16 cellular contexts compared by ENCODE assay signal in the genomic region with DNA sequence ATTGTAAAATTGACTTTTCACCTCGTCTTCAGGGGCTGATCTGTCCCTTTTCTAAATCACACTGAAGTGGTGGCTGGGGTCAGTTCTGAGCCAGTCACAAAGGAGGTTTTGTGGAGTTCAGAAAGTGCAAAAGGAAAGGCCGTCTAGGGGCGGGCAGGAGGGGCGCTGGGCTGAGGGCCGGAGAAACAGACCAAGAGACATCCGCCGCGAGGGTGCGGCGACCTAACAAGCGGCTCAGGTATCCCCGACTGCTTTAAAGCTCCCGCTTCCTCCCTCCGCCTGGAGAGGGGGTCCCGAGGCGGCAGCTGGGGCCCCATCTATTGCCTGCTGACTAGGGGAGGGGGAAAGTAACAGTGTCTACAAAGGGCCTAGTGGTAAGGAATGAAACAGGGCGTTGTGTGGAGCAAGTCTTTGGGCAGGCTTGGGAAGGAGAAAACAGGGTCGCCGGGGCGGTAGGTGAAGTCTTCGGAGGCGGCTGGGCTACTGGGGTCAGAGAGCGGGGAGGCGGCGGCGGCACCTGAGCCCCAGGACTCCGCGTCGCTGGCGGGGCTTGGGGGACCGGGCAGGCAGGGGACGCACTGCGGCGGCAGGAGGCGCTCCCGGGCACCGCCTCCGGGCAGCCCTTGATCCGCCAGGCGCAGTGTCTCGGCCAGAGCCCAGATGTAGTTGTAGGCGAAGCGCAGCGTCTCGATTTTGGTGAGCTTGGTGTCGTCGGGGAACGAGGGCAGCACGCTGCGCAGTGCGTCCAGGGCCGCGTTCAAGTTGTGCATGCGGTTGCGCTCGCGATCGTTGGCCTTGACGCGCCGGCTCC. TPM values are rescaled to one million over a fixed set of nuclear protein-coding genes. Genes with fewer than 3 reads are reported as not detected.
DNase-seq lines count a peak whose midpoint lies in the region; ATAC-seq lines count a peak whose summit lies in the region.
"Had no signal": no experiment of that assay in that cellular context is flagged by ENCODE, and none has a peak within 500 bp of the region (broad histone marks: within the 10 kb centered on the region; RNA-seq: fewer than 3 reads in every experiment).

No MANE protein-coding gene starts in this region.

- no peak overlapping the region for H3K27ac Mint-ChIP-seq in activated naive CD8-positive, alpha-beta T cell treated with anti-CD3 and anti-CD28 coated beads, Interleukin-2, amount 50 U/mL, for 24 hours
- no peak overlapping the region for H3K27ac Mint-ChIP-seq in stimulated activated effector memory CD8-positive, alpha-beta T cell treated with anti-CD3 and anti-CD28 coated beads, Interleukin-12 subunit alpha, Interleukin-12 subunit beta, amount 100 ng/mL, for 72 hours
- H3K27ac Mint-ChIP-seq: naive thymus-derived CD8-positive, alpha-beta T cell had no signal

- H3K27me3 Mint-ChIP-seq in activated naive CD8-positive, alpha-beta T cell treated with anti-CD3 and anti-CD28 coated beads, Interleukin-2, amount 50 U/mL, for 24 hours: peaks cover 77% of the 10 kb centered on the region

- no peaks in the 10 kb centered on the region for H3K36me3 Mint-ChIP-seq in activated naive CD8-positive, alpha-beta T cell treated with anti-CD3 and anti-CD28 coated beads, Interleukin-2, amount 50 U/mL, for 24 hours (ENCODE audit: low read depth)
- no peaks in the 10 kb centered on the region for H3K36me3 Mint-ChIP-seq in stimulated activated effector memory CD8-positive, alpha-beta T cell treated with anti-CD3 and anti-CD28 coated beads, Interleukin-12 subunit alpha, Interleukin-12 subunit beta, amount 100 ng/mL, for 72 hours
- H3K36me3 Mint-ChIP-seq: naive thymus-derived CD8-positive, alpha-beta T cell had no signal

- no peak overlapping the region for H3K4me3 Mint-ChIP-seq in activated naive CD8-positive, alpha-beta T cell treated with anti-CD3 and anti-CD28 coated beads, Interleukin-2, amount 50 U/mL, for 24 hours
- peak overlapping the region; percentile 11 for H3K4me3 Mint-ChIP-seq in stimulated activated effector memory CD8-positive, alpha-beta T cell treated with anti-CD3 and anti-CD28 coated beads, Interleukin-12 subunit alpha, Interleukin-12 subunit beta, amount 100 ng/mL, for 72 hours

- no peak for ATAC-seq in activated naive CD8-positive, alpha-beta T cell treated with anti-CD3 and anti-CD28 coated beads, Interleukin-2, amount 50 U/mL, for 24 hours
- ATAC-seq in stimulated activated effector memory CD8-positive, alpha-beta T cell treated with anti-CD3 and anti-CD28 coated beads, Interleukin-12 subunit alpha, Interleukin-12 subunit beta, amount 100 ng/mL, for 72 hours: no peak
- ATAC-seq in HG03045 (IDR thresholded peaks at IDR 0.05; ENCODE audit: unreplicated experiment): no peak
- no peak for ATAC-seq in GM19463 (IDR thresholded peaks at IDR 0.05; ENCODE audit: unreplicated experiment)
- ATAC-seq: HCT116; naive thymus-derived CD8-positive, alpha-beta T cell had no signal

- intact Hi-C loops in posterior vena cava (cut with DNase I): no loop called here

- peak; percentile 52 for DNase-seq in activated CD8-positive, alpha-beta memory T cell treated with anti-CD3 and anti-CD28 coated beads for 24 hours
- no peak for DNase-seq in activated CD8-positive, alpha-beta memory T cell treated with anti-CD3 and anti-CD28 coated beads, Interleukin-2, amount 50 U/mL, for 4 hours
- DNase-seq in activated naive CD8-positive, alpha-beta T cell treated with anti-CD3 and anti-CD28 coated beads, Interleukin-2, amount 50 U/mL, for 24 hours: peak; percentile 5
- DNase-seq in iPS-NIHi11 (ENCODE audit: low spot score): peak; percentile 81
- no peak for DNase-seq in stimulated activated effector memory CD8-positive, alpha-beta T cell treated with anti-CD3 and anti-CD28 coated beads, Interleukin-12 subunit alpha, Interleukin-12 subunit beta, amount 100 ng/mL, for 72 hours (ENCODE audit: low spot score in 2 of 2)
- no peak for DNase-seq in posterior vena cava (ENCODE audit: low spot score)
- DNase-seq: activated naive CD4-positive, alpha-beta T cell treated with Interleukin-2 at 50 U/mL for 16 hours; effector CD8-positive, alpha-beta T cell; naive thymus-derived CD8-positive, alpha-beta T cell; SIG-M5; stimulated activated naive CD4-positive, alpha-beta T cell had no signal

- H3K9me3 Mint-ChIP-seq in activated naive CD8-positive, alpha-beta T cell treated with anti-CD3 and anti-CD28 coated beads, Interleukin-2, amount 50 U/mL, for 24 hours: no peaks in the 10 kb centered on the region
- H3K9me3 Mint-ChIP-seq in stimulated activated effector memory CD8-positive, alpha-beta T cell treated with anti-CD3 and anti-CD28 coated beads, Interleukin-12 subunit alpha, Interleukin-12 subunit beta, amount 100 ng/mL, for 72 hours: no peaks in the 10 kb centered on the region

- H3K4me1 Mint-ChIP-seq in activated naive CD8-positive, alpha-beta T cell treated with anti-CD3 and anti-CD28 coated beads, Interleukin-2, amount 50 U/mL, for 24 hours: peaks cover 2% of the 10 kb centered on the region
- H3K4me1 Mint-ChIP-seq in stimulated activated effector memory CD8-positive, alpha-beta T cell treated with anti-CD3 and anti-CD28 coated beads, Interleukin-12 subunit alpha, Interleukin-12 subunit beta, amount 100 ng/mL, for 72 hours: peaks cover 9% of the 10 kb centered on the region

RNA-seq across cellular contexts. Expression of a gene that starts 0.9 kb away (rescaled TPM):
- not detected for total RNA-seq in posterior vena cava
- total RNA-seq: M059J; naive thymus-derived CD8-positive, alpha-beta T cell; NCI-H460 had no signal

RNA-seq across cellular contexts. Expression of a gene that starts 44.0 kb away (rescaled TPM):
- total RNA-seq in posterior vena cava: 10 to 100 TPM; 52.6 to 87.3 TPM
- total RNA-seq: naive thymus-derived CD8-positive, alpha-beta T cell had no signal

Comparison
In these comparisons a context has a peak if more than half of its experiments do, and no peak if none do; other contexts are left out.
1. DNase-seq: peak in activated CD8-positive, alpha-beta memory T cell treated with anti-CD3 and anti-CD28 coated beads for 24 hours (single experiment), activated naive CD8-positive, alpha-beta T cell treated with anti-CD3 and anti-CD28 coated beads, Interleukin-2, amount 50 U/mL, for 24 hours (single experiment) and iPS-NIHi11 (single experiment); none in activated CD8-positive, alpha-beta memory T cell treated with anti-CD3 and anti-CD28 coated beads, Interleukin-2, amount 50 U/mL, for 4 hours (single experiment), stimulated activated effector memory CD8-positive, alpha-beta T cell treated with anti-CD3 and anti-CD28 coated beads, Interleukin-12 subunit alpha, Interleukin-12 subunit beta, amount 100 ng/mL, for 72 hours (0 of 2) and posterior vena cava (single experiment).